In genomic region chr2:1588051-1588993, GRCh38 we compare ENCODE assay signal across 1 cellular context.
TF ChIP-seq lines count a peak whose summit lies in the region.

No MANE protein-coding gene starts in this region.

TF ChIP-seq in IMR-90, 13 proteins besides CTCF, POLR2A, EP300 and RAD21:
- no peak for TF ChIP-seq ELK1 (IDR thresholded peaks at IDR 0.05; ENCODE audit: borderline replicate concordance, low read depth, low read length)
- TF ChIP-seq RFX5 (IDR thresholded peaks at IDR 0.05; ENCODE audit: low read depth, low read length): no peak
- no peak for TF ChIP-seq NFE2L2 (IDR thresholded peaks at IDR 0.05; ENCODE audit: low read depth, low read length)
- no peak for TF ChIP-seq CHD1 (IDR thresholded peaks at IDR 0.05; ENCODE audit: low read depth, low read length)
- TF ChIP-seq MXI1 (IDR thresholded peaks at IDR 0.05; ENCODE audit: borderline replicate concordance, low read depth, low read length): no peak
- TF ChIP-seq FOS (IDR thresholded peaks at IDR 0.05; ENCODE audit: low read depth, low read length): no peak
- TF ChIP-seq USF2 (IDR thresholded peaks at IDR 0.05; ENCODE audit: low read depth, low read length): no peak
- no peak for TF ChIP-seq SMC3 (IDR thresholded peaks at IDR 0.05; ENCODE audit: low read depth, low read length)
- no peak for TF ChIP-seq BHLHE40 (IDR thresholded peaks at IDR 0.05; ENCODE audit: low read depth, low read length)
- no peak for TF ChIP-seq MAFK (IDR thresholded peaks at IDR 0.05; ENCODE audit: low read depth, low read length)
- TF ChIP-seq RCOR1 (IDR thresholded peaks at IDR 0.05; ENCODE audit: insufficient replicate concordance, low read length): no peak
- TF ChIP-seq CEBPB (IDR thresholded peaks at IDR 0.05; ENCODE audit: low read depth, low read length): no peak
